ENCODE assay signal across 17 cellular contexts in genomic region chr3:144287001-144287400, GRCh38.
"Had no signal": no experiment of that assay in that cellular context is flagged by ENCODE, and none has a peak within 500 bp of the region (broad histone marks: within the 10 kb centered on the region; RNA-seq: fewer than 3 reads in every experiment).

No MANE protein-coding gene starts in this region.

- H3K27ac Mint-ChIP-seq: immature natural killer cell; memory B cell; naive thymus-derived CD8-positive, alpha-beta T cell; stimulated activated memory B cell treated with anti-CD40 and anti-IgM and Interleukin-4, amounts not matched to agents 10 μg/mL and 1 μg/mL and 100 μg/mL, for 72 hours; stimulated activated naive CD8-positive, alpha-beta T cell treated with anti-CD3 and anti-CD28 coated beads, Interleukin-15, Interleukin-2, amounts not matched to agents 100 ng/mL and 50 ng/mL, for 24 hours had no signal

- H3K9me3 ChIP-seq: neutrophil, tibial artery had no signal

- H3K4me3 Mint-ChIP-seq: immature natural killer cell; memory B cell; naive thymus-derived CD8-positive, alpha-beta T cell; stimulated activated memory B cell treated with anti-CD40 and anti-IgM and Interleukin-4, amounts not matched to agents 10 μg/mL and 1 μg/mL and 100 μg/mL, for 72 hours; stimulated activated naive CD8-positive, alpha-beta T cell treated with anti-CD3 and anti-CD28 coated beads, Interleukin-15, Interleukin-2, amounts not matched to agents 100 ng/mL and 50 ng/mL, for 24 hours had no signal

- H3K27me3 ChIP-seq: neutrophil, spleen, tibial artery had no signal

- H3K4me3 ChIP-seq: left ventricle myocardium inferior, lower lobe of right lung, spleen, tibial artery had no signal

- DNase-seq: effector memory CD4-positive, alpha-beta T cell; immature natural killer cell; kidney; left cardiac atrium; left ventricle myocardium inferior; lower lobe of right lung; naive thymus-derived CD8-positive, alpha-beta T cell; posterior cingulate gyrus; spleen; stimulated activated CD4-positive, alpha-beta T cell treated with anti-CD3 and anti-CD28 coated beads, Interleukin-15, amount 100 ng/mL, for 24 hours; stimulated activated CD4-positive, alpha-beta T cell treated with anti-CD3 and anti-CD28 coated beads, Interleukin-1b, Interleukin-23, amount 100 ng/mL, for 48 hours; stimulated activated CD4-positive, alpha-beta T cell treated with anti-CD3 and anti-CD28 coated beads, Interleukin-4, amount 100 ng/mL, for 24 hours; tibial artery had no signal

- H3K4me1 ChIP-seq: left ventricle myocardium inferior, lower lobe of right lung, spleen had no signal

- H3K9me3 Mint-ChIP-seq: stimulated activated naive CD8-positive, alpha-beta T cell treated with anti-CD3 and anti-CD28 coated beads, Interleukin-15, Interleukin-2, amounts not matched to agents 100 ng/mL and 50 ng/mL, for 24 hours had no signal

- H3K27me3 Mint-ChIP-seq: stimulated activated memory B cell treated with anti-CD40 and anti-IgM and Interleukin-4, amounts not matched to agents 10 μg/mL and 1 μg/mL and 100 μg/mL, for 72 hours had no signal

- H3K36me3 Mint-ChIP-seq: immature natural killer cell; memory B cell; naive thymus-derived CD8-positive, alpha-beta T cell; stimulated activated memory B cell treated with anti-CD40 and anti-IgM and Interleukin-4, amounts not matched to agents 10 μg/mL and 1 μg/mL and 100 μg/mL, for 72 hours had no signal

- H3K4me1 Mint-ChIP-seq: memory B cell; naive thymus-derived CD8-positive, alpha-beta T cell; stimulated activated memory B cell treated with anti-CD40 and anti-IgM and Interleukin-4, amounts not matched to agents 10 μg/mL and 1 μg/mL and 100 μg/mL, for 72 hours had no signal

- H3K27ac ChIP-seq: left ventricle myocardium inferior, lower lobe of right lung, neutrophil, spleen, tibial artery had no signal

- H3K36me3 ChIP-seq: left ventricle myocardium inferior, lower lobe of right lung, neutrophil, spleen, tibial artery had no signal
